In genomic region chr4:48654015-48654664, GRCh38 we compare ENCODE assay signal across 11 cellular contexts.
A peak's percentile ranks its signal among the peaks of the same experiment; 100 is the strongest.
DNase-seq lines count a peak whose midpoint lies in the region; ATAC-seq, FAIRE-seq and TF ChIP-seq lines count a peak whose summit lies in the region.
"Had no signal": no experiment of that assay in that cellular context is flagged by ENCODE, and none has a peak within 500 bp of the region (broad histone marks: within the 10 kb centered on the region; RNA-seq: fewer than 3 reads in every experiment).

No MANE protein-coding gene starts in this region.

- H2AFZ ChIP-seq in parathyroid adenoma (peak overlapping the region; percentile 38), PC-9 (no peak overlapping the region)

- CTCF ChIA-PET in activated B cell treated with CpG ODN at 0.5 μM for 24 hours (lab: Charles Lee) = interaction anchor here (1.4 kb wide), 1 partner anchor 76 kb away, joined by 3 read pairs; no protein-coding TSS in a partner anchor
- CTCF ChIA-PET in PC-9 (lab: Charles Lee) = no interaction called here

- H3K36me3 ChIP-seq in parathyroid adenoma (ENCODE audit: control insufficient read depth, insufficient read depth, low read length) (no peaks in the 10 kb centered on the region), PC-9 (ENCODE audit: low read depth) (no peaks in the 10 kb centered on the region)

- H3K27me3 ChIP-seq in parathyroid adenoma (ENCODE audit: control insufficient read depth, insufficient read depth, low read length) (no peaks in the 10 kb centered on the region), PC-9 (ENCODE audit: insufficient read depth, low read depth) (no peaks in the 10 kb centered on the region)

- H3K9ac ChIP-seq in parathyroid adenoma = no peak overlapping the region

- H3K4me3 ChIP-seq in parathyroid adenoma (ENCODE audit: low read depth, low read length) = peak overlapping the region; percentile 12
- H3K4me3 ChIP-seq in PC-9 = no peak overlapping the region

- peak overlapping the region; percentile 15 for H3K4me2 ChIP-seq in parathyroid adenoma (ENCODE audit: low read length)
- no peak overlapping the region for H3K4me2 ChIP-seq in PC-9

- H3K4me1 ChIP-seq in parathyroid adenoma (peaks cover 5% of the 10 kb centered on the region), PC-9 (replicated peaks; ENCODE audit: insufficient read depth) (no peaks in the 10 kb centered on the region)

- H3K27me3 Mint-ChIP-seq in activated B cell treated with CpG ODN at 0.5 μM for 24 hours = no peaks in the 10 kb centered on the region

- H3K27ac Mint-ChIP-seq in activated B cell treated with CpG ODN at 0.5 μM for 24 hours = peak overlapping the region; percentile 9

- peaks cover 16% of the 10 kb centered on the region for H3K36me3 Mint-ChIP-seq in activated B cell treated with CpG ODN at 0.5 μM for 24 hours (ENCODE audit: low read depth)

- FAIRE-seq in G401.6 (lab: Jason Lieb, UNC) = peak; percentile 47
- FAIRE-seq: HepG2 had no signal

- H3F3A ChIP-seq in PC-9 (ENCODE audit: insufficient read depth, low read depth) = peaks cover 5% of the 10 kb centered on the region; the same call in 1 of the 2 replicates

- 0 out of 2 replicates have a peak, but pooled peaks cover 3% of the 10 kb centered on the region for H4K20me1 ChIP-seq in PC-9 (ENCODE audit: insufficient read depth)

- H3K9me3 ChIP-seq in parathyroid adenoma (ENCODE audit: control insufficient read depth, low read length) = no peaks in the 10 kb centered on the region
- H3K9me3 ChIP-seq in PC-9 (ENCODE audit: insufficient read depth, low read depth) = no peaks in the 10 kb centered on the region

- no TSS peak for BruUV-seq in PC-9 (replicated peaks; lab: Mats Ljungman, UMichigan)

- TF ChIP-seq CTCF in activated B cell treated with CpG ODN at 0.5 μM for 24 hours (IDR thresholded peaks at IDR 0.05) = no peak
- TF ChIP-seq CTCF in parathyroid adenoma (IDR thresholded peaks at IDR 0.05) = no peak
- TF ChIP-seq CTCF in PC-9 (conservative IDR thresholded peaks at IDR 0.05) = no peak

- DNase-seq in activated B cell treated with CpG ODN at 0.5 μM for 24 hours = no peak
- DNase-seq in glomerular visceral epithelial cell (ENCODE audit: extremely low spot score) = peak; percentile 13
- no peak for DNase-seq in SHP77 treated with DMSO at 0.1 percent for 48 hours (lab: John Stamatoyannopoulos, UW)
- no peak for DNase-seq in RKO (ENCODE audit: low spot score)
- DNase-seq in kidney tubule cell (ENCODE audit: low spot score) = no peak
- no peak for DNase-seq in PC-9
- DNase-seq: DMS79 treated with DMSO at 0.1 percent for 48 hours had no signal

- H3K4me3 Mint-ChIP-seq in activated B cell treated with CpG ODN at 0.5 μM for 24 hours = no peak overlapping the region

- ATAC-seq in activated B cell treated with CpG ODN at 0.5 μM for 24 hours (ENCODE audit: low read depth) = no peak
- ATAC-seq: HepG2 had no signal

- H3K9me3 Mint-ChIP-seq in activated B cell treated with CpG ODN at 0.5 μM for 24 hours = no peaks in the 10 kb centered on the region

- H3K79me2 ChIP-seq in parathyroid adenoma (peaks cover 8% of the 10 kb centered on the region), PC-9 (ENCODE audit: low read depth) (no peaks in the 10 kb centered on the region)

- POLR2A ChIA-PET in activated B cell treated with CpG ODN at 0.5 μM for 24 hours (lab: Charles Lee) = no interaction called here
- POLR2A ChIA-PET in PC-9 (lab: Charles Lee; ENCODE audit: unreplicated experiment) = no interaction called here

- intact Hi-C loops in activated B cell treated with CpG ODN at 0.5 μM for 24 hours (cut with micrococcal nuclease) = no loop called here
- intact Hi-C loops in PC-9 (cut with micrococcal nuclease; ENCODE audit: unreplicated experiment) = no loop called here

- peaks cover 4% of the 10 kb centered on the region for H3K4me1 Mint-ChIP-seq in activated B cell treated with CpG ODN at 0.5 μM for 24 hours

- no peaks in the 10 kb centered on the region; the same call in 1 of the 2 replicates for H3K9me2 ChIP-seq in PC-9 (ENCODE audit: insufficient read depth)

- peak overlapping the region; percentile 19 for H3K27ac ChIP-seq in parathyroid adenoma
- H3K27ac ChIP-seq in PC-9 = no peak overlapping the region
- H3K27ac ChIP-seq: epithelial cell of prostate had no signal
